ENCODE assay signal across 9 cellular contexts in genomic region chr16:1022466-1022865, GRCh38. TPM values are rescaled to one million over a fixed set of nuclear protein-coding genes. Genes with fewer than 3 reads are reported as not detected.
"Had no signal": no experiment of that assay in that cellular context is flagged by ENCODE, and none has a peak within 500 bp of the region (broad histone marks: within the 10 kb centered on the region; RNA-seq: fewer than 3 reads in every experiment).

No MANE protein-coding gene starts in this region.

- H3K9ac ChIP-seq: GM23248 had no signal

- H3K4me2 ChIP-seq: GM23338 had no signal

- H3K27ac ChIP-seq: GM23248 had no signal

- ATAC-seq: GM23338, HCT116 had no signal

- H2AFZ ChIP-seq: GM23248, GM23338 had no signal

- DNase-seq: GM23248, GOT3, H7, H9, HCEC 1CT, HFFc6 had no signal

- H3K4me3 ChIP-seq: GM23248, GM23338, HAP-1 had no signal

- H3K36me3 ChIP-seq: HAP-1 had no signal

- H3K9me3 ChIP-seq: HAP-1 had no signal

RNA-seq across cellular contexts. Expression of gene SSTR5, which starts 50.1 kb away (rescaled TPM):
- polyA plus RNA-seq: GM23248 had no signal
